In genomic region chr9:14318934-14319513, GRCh38 we compare ENCODE assay signal across 11 cellular contexts. TPM values are rescaled to one million over a fixed set of nuclear protein-coding genes. Genes with fewer than 3 reads are reported as not detected.
DNase-seq lines count a peak whose midpoint lies in the region; ATAC-seq, FAIRE-seq and TF ChIP-seq lines count a peak whose summit lies in the region.
"Had no signal": no experiment of that assay in that cellular context is flagged by ENCODE, and none has a peak within 500 bp of the region (broad histone marks: within the 10 kb centered on the region; RNA-seq: fewer than 3 reads in every experiment).

No MANE protein-coding gene starts in this region.

- CTCF ChIA-PET in endothelial cell of umbilical vein (lab: Charles Lee): interaction anchor here (0.9 to 4.2 kb wide), 6 partner anchors 28 to 891 kb away, joined by 3 to 25 read pairs (median 3); no protein-coding TSS in a partner anchor

- in situ Hi-C loops in ACHN (cut with HindIII; ENCODE audit: low pct_ligation_motif_present, low pct_unique_long_range_greater_than_20kb, low sequenced_read_pairs): no loop called here
- in situ Hi-C loops in GM23248 (cut with MboI): no loop called here

- H3K79me2 ChIP-seq in endothelial cell of umbilical vein (ENCODE audit: control insufficient read depth, insufficient read depth, low read length) (peaks cover 36% of the 10 kb centered on the region), GM23248 (ENCODE audit: insufficient read depth) (no peaks in the 10 kb centered on the region)

- no peak for ATAC-seq in GM18873 (IDR thresholded peaks at IDR 0.05; ENCODE audit: low FRiP score, unreplicated experiment)

- H3K4me3 ChIP-seq in endothelial cell of umbilical vein (replicated peaks in 1 of 3; ENCODE audit: insufficient read depth in 1 of 3, low read depth in 1 of 3, low read length in 3 of 3) (peak overlapping the region in 1 of 3 experiments; percentile 22), rectal smooth muscle tissue (ENCODE audit: low read length) (no peak overlapping the region), GM23248 (no peak overlapping the region)

- H3K9me3 ChIP-seq in endothelial cell of umbilical vein (replicated peaks; ENCODE audit: control insufficient read depth, insufficient read depth, low read length) (no peaks in the 10 kb centered on the region), GM23248 (ENCODE audit: low read depth) (no peaks in the 10 kb centered on the region)

- peak overlapping the region; percentile 24 for H3K9ac ChIP-seq in endothelial cell of umbilical vein (replicated peaks; ENCODE audit: extremely low read depth, insufficient read depth, low read length)
- no peak overlapping the region for H3K9ac ChIP-seq in rectal smooth muscle tissue (ENCODE audit: low read length)
- no peak overlapping the region for H3K9ac ChIP-seq in GM23248

- 93 to 94% methylated on average over 4 of the region's 4 CpGs for WGBS in GM23248 (ENCODE audit: low coverage in 1 of 2, low lambda C conversion rate in 2 of 2, missing lambda C conversion rate in 2 of 2), 2 experiments

- dilution Hi-C loops in endothelial cell of umbilical vein (cut with MboI; ENCODE audit: extremely low pct_ligation_motif_present, low sequenced_read_pairs): no loop called here

- H3K27ac ChIP-seq in endothelial cell of umbilical vein (ENCODE audit: insufficient read depth, low read depth, low read length) (peak overlapping the region; percentile 94), rectal smooth muscle tissue (ENCODE audit: low read depth, low read length) (peak overlapping the region; percentile 92), GM23248 (no peak overlapping the region)

- DNase-seq in ACHN (peak; percentile 27), NCI-H345 treated with DMSO at 0.1 percent for 48 hours (lab: John Stamatoyannopoulos, UW; ENCODE audit: unreplicated experiment) (peak; percentile 74), endothelial cell of umbilical vein (ENCODE audit: low read depth, low spot score) (peak; percentile 45), NOMO-1 treated with DMSO at 0.1 percent for 48 hours (lab: John Stamatoyannopoulos, UW; ENCODE audit: unreplicated experiment) (no peak), head of caudate nucleus (no peak), GM23248 (no peak)
- DNase-seq: CD4-positive, CD25-positive, alpha-beta regulatory T cell; NCI-H1105 treated with DMSO at 0.1 percent for 48 hours; OCI-M1 had no signal

- H3K27me3 ChIP-seq in endothelial cell of umbilical vein (ENCODE audit: control insufficient read depth in 2 of 2, insufficient read depth in 2 of 2, low read length in 2 of 2) (no peaks in the 10 kb centered on the region), rectal smooth muscle tissue (ENCODE audit: control insufficient read depth, insufficient read depth, low read length) (no peaks in the 10 kb centered on the region), GM23248 (replicated peaks; ENCODE audit: insufficient read depth) (no peaks in the 10 kb centered on the region)

- H3F3A ChIP-seq in GM23248 (ENCODE audit: insufficient read depth): peaks cover 49% of the 10 kb centered on the region

- BruUV-seq in endothelial cell of umbilical vein (replicated peaks; lab: Mats Ljungman, UMichigan): no TSS peak

- intact Hi-C loops in endothelial cell of umbilical vein (cut with micrococcal nuclease) (loop anchor here (10.0 kb wide), 1 partner anchor 754 kb away; no protein-coding TSS in a partner anchor), head of caudate nucleus (cut with DNase I) (no loop called here)

- peaks cover 69% of the 10 kb centered on the region for H3K4me1 ChIP-seq in endothelial cell of umbilical vein (ENCODE audit: control insufficient read depth, extremely low read depth, insufficient read depth, low read length)
- H3K4me1 ChIP-seq in rectal smooth muscle tissue (ENCODE audit: control insufficient read depth, insufficient read depth, low read length): peaks cover 26% of the 10 kb centered on the region
- peaks cover 25% of the 10 kb centered on the region for H3K4me1 ChIP-seq in GM23248 (ENCODE audit: insufficient read depth)

- H4K20me1 ChIP-seq in endothelial cell of umbilical vein (replicated peaks; ENCODE audit: control insufficient read depth, extremely low read depth, insufficient read depth, low read length) (no peaks in the 10 kb centered on the region), GM23248 (ENCODE audit: insufficient read depth) (no peaks in the 10 kb centered on the region)

- no peak for FAIRE-seq in endothelial cell of umbilical vein (lab: Jason Lieb, UNC)

- peak overlapping the region; percentile 92 for H3K4me2 ChIP-seq in endothelial cell of umbilical vein (ENCODE audit: insufficient read depth, low read length)
- no peak overlapping the region for H3K4me2 ChIP-seq in GM23248 (ENCODE audit: unreplicated experiment)

- no peaks in the 10 kb centered on the region for H3K9me1 ChIP-seq in endothelial cell of umbilical vein (replicated peaks; ENCODE audit: control insufficient read depth, extremely low read depth, insufficient read depth, low read length)

- no peaks in the 10 kb centered on the region for H3K9me2 ChIP-seq in GM23248 (ENCODE audit: insufficient read depth)

- H3K36me3 ChIP-seq in endothelial cell of umbilical vein (ENCODE audit: control insufficient read depth in 2 of 2, extremely low read depth in 1 of 2, insufficient read depth in 2 of 2, low read length in 2 of 2) (no peaks in the 10 kb centered on the region), rectal smooth muscle tissue (ENCODE audit: control insufficient read depth, insufficient read depth, low read length) (no peaks in the 10 kb centered on the region), GM23248 (ENCODE audit: low read depth) (no peaks in the 10 kb centered on the region)

- no peak for TF ChIP-seq CTCF in endothelial cell of umbilical vein (IDR thresholded peaks at IDR 0.05; ENCODE audit: extremely low read depth in 1 of 2, insufficient read depth in 1 of 2, low read depth in 1 of 2, low read length in 2 of 2)

- POLR2A ChIA-PET in endothelial cell of umbilical vein (lab: Charles Lee): interaction anchor here (0.6 kb wide), 1 partner anchor 731 kb away, joined by 4 read pairs; no protein-coding TSS in a partner anchor

- no peak for TF ChIP-seq POLR2A in endothelial cell of umbilical vein (IDR thresholded peaks at IDR 0.05; ENCODE audit: low read depth, low read length)

- H2AFZ ChIP-seq in endothelial cell of umbilical vein (ENCODE audit: low read depth, low read length) (no peak overlapping the region), GM23248 (no peak overlapping the region)

TF ChIP-seq in endothelial cell of umbilical vein, 7 proteins besides CTCF, POLR2A, EP300 and RAD21:
- TF ChIP-seq JUN (IDR thresholded peaks at IDR 0.05; ENCODE audit: borderline replicate concordance, insufficient read depth, insufficient read length, low read depth) (no peak), POLR2AphosphoS5 (IDR thresholded peaks at IDR 0.05; ENCODE audit: insufficient read depth, low read depth, low read length) (no peak), MAX (IDR thresholded peaks at IDR 0.05; ENCODE audit: insufficient read depth, insufficient read length) (no peak), FOS (IDR thresholded peaks at IDR 0.05; ENCODE audit: borderline replicate concordance, insufficient read depth, low read length) (no peak), GATA2 (IDR thresholded peaks at IDR 0.05; ENCODE audit: insufficient read depth, insufficient read length, low read depth, low read length) (no peak), EZH2 (IDR thresholded peaks at IDR 0.05; ENCODE audit: borderline replicate concordance, low read depth, low read length, severe bottlenecking) (no peak), MYC (IDR thresholded peaks at IDR 0.05; ENCODE audit: low read depth, low read length) (no peak)
TF ChIP-seq in endothelial cell of umbilical vein: peak in this region for 0.

RNA-seq across cellular contexts. Expression of gene NFIB, which starts 5.1 kb away (rescaled TPM):
- 160 and 174 TPM in 2 replicates for total RNA-seq in endothelial cell of umbilical vein
- polyA plus RNA-seq in endothelial cell of umbilical vein: 23.4 and 26.4 TPM in 2 replicates
- polyA plus RNA-seq in endothelial cell of umbilical vein (2011; cell fraction: cytosol; rRNA removed): 37.4 and 43.7 TPM in 2 replicates
- 154 and 187 TPM in 2 replicates for polyA plus RNA-seq in endothelial cell of umbilical vein (2011; cell fraction: nucleus; rRNA removed)
- polyA plus RNA-seq in endothelial cell of umbilical vein (2012): 57.7 and 61.6 TPM in 2 replicates
- polyA minus RNA-seq in endothelial cell of umbilical vein: 232 and 242 TPM in 2 replicates
- polyA minus RNA-seq in endothelial cell of umbilical vein (2011; cell fraction: cytosol; rRNA and poly(A)+ RNA removed): 21.1 TPM
- 402 and 529 TPM in 2 replicates for polyA minus RNA-seq in endothelial cell of umbilical vein (2011; cell fraction: nucleus; rRNA and poly(A)+ RNA removed)
- 3.4 and 5.3 TPM in 2 replicates for total RNA-seq in GM23248 (2014; rRNA removed; shearing (Covaris generic))
- polyA plus RNA-seq in GM23248 (2016; fragmentation: Nextera tagmentation; extraction: Ambion mirVana): 5.8 and 6.0 TPM in 2 replicates
- polyA plus RNA-seq: CD4-positive, CD25-positive, alpha-beta regulatory T cell had no signal

Comparison
In these comparisons a context has a peak if more than half of its experiments do, and no peak if none do; other contexts are left out.
1. DNase-seq: peak in ACHN (single experiment), NCI-H345 treated with DMSO at 0.1 percent for 48 hours (single experiment) and endothelial cell of umbilical vein (single experiment); none in NOMO-1 treated with DMSO at 0.1 percent for 48 hours (single experiment), head of caudate nucleus (0 of 42) and GM23248 (single experiment).
2. RNA of gene NFIB, which starts 5.1 kb away (total RNA-seq): 160 to 174 TPM in endothelial cell of umbilical vein; 3.4 to 5.3 TPM in GM23248; every median in the first group is over 10 times any median in the second.